In the genomic region with DNA sequence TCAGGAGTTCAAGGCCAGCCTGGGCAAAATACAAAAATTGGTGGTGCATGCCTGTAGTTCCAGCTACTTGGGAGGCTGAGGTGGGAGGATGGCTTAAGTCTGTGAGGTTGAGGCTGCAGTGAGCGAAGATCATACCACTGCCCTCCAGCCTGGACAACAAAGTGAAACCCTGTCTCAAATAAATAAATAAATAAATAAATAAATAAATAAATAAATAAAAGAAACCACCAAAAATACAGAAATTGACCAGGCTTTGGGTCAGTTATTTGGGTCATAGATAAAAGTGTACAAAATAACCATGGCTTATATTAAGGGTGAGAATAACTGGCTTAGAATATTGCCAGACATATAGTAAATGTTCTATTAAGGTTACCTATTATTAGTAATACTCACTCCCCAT, we compare ENCODE assay signal across 30 cellular contexts.
A peak's percentile ranks its signal among the peaks of the same experiment; 100 is the strongest.
DNase-seq lines count a peak whose midpoint lies in the region; ATAC-seq, FAIRE-seq and TF ChIP-seq lines count a peak whose summit lies in the region.
"Had no signal": no experiment of that assay in that cellular context is flagged by ENCODE, and none has a peak within 500 bp of the region (broad histone marks: within the 10 kb centered on the region; RNA-seq: fewer than 3 reads in every experiment).

No MANE protein-coding gene starts in this region.

- intact Hi-C loops in mucosa of descending colon (cut with DNase I, micrococcal nuclease): no loop called here

- no peak overlapping the region for H3K4me3 ChIP-seq in A549
- no peak overlapping the region for H3K4me3 ChIP-seq in HEK293 (ENCODE audit: low read depth, low read length)
- H3K4me3 ChIP-seq in mucosa of descending colon: no peak overlapping the region
- H3K4me3 ChIP-seq: BLaER1; BLaER1 treated with 17β-estradiol and CSF1 and Interleukin-3, amounts not matched to agents 10 nM and 100 nM had no signal

- no peak overlapping the region for H3K27ac ChIP-seq in A549
- no peak overlapping the region for H3K27ac ChIP-seq in HEK293 (ENCODE audit: extremely low read depth, low read depth, low read length)
- H3K27ac ChIP-seq: 22Rv1; BLaER1; BLaER1 treated with 17β-estradiol and CSF1 and Interleukin-3, amounts not matched to agents 10 nM and 100 nM; C4-2B had no signal

- no peaks in the 10 kb centered on the region; the same call in 2 of the 3 replicates for H3K9me3 ChIP-seq in A549
- no peaks in the 10 kb centered on the region for H3K9me3 ChIP-seq in HEK293 (ENCODE audit: control insufficient read depth, insufficient read depth, low read depth, low read length)
- no peaks in the 10 kb centered on the region for H3K9me3 ChIP-seq in mucosa of descending colon
- H3K9me3 ChIP-seq: BE2C, BLaER1, Caco-2 had no signal

- TF ChIP-seq CTCF in A549 (IDR thresholded peaks at IDR 0.05): no peak
- TF ChIP-seq CTCF in HEK293 (tag by site-specific recombination; IDR thresholded peaks at IDR 0.05): no peak
- no peak for TF ChIP-seq CTCF in mucosa of descending colon (IDR thresholded peaks at IDR 0.05)

- CTCF ChIA-PET in A549 (lab: Yijun Ruan, JAX) (interaction anchor here (0.9 kb wide), 1 partner anchor 19 kb away, joined by 3 read pairs; no protein-coding TSS in a partner anchor), HEK293 (lab: Yijun Ruan, JAX) (no interaction called here)

- DNase-seq in A549 (ENCODE audit: low read depth in 1 of 2, low spot score in 1 of 2) (no peak), mucosa of descending colon (no peak), DMS 273 (lab: John Stamatoyannopoulos, UW; ENCODE audit: unreplicated experiment) (no peak)
- DNase-seq: 8988T; ACHN; AML-193; BE2C; C1 segment of cervical spinal cord; Caco-2; Calu3; CD4-positive, alpha-beta memory T cell; CD4-positive, alpha-beta T cell; CD4-positive, CD25-positive, alpha-beta regulatory T cell; CD8-positive, alpha-beta memory T cell; CD8-positive, alpha-beta T cell; COR-L47; DMS 273 treated with DMSO at 0.1 percent for 48 hours; DMS153; DMS53; DMS79; DMS79 treated with DMSO at 0.1 percent for 48 hours; DND-41; EL had no signal

- FAIRE-seq in A549 (lab: Jason Lieb, UNC): no peak
- FAIRE-seq: A204.1, D721Med had no signal

- H3K4me1 ChIP-seq in A549 (no peaks in the 10 kb centered on the region), HEK293 (ENCODE audit: control insufficient read depth, insufficient read depth, low read length) (no peaks in the 10 kb centered on the region), mucosa of descending colon (ENCODE audit: low read depth) (no peaks in the 10 kb centered on the region)
- H3K4me1 ChIP-seq: BE2C, BLaER1, Caco-2 had no signal

- TF ChIP-seq POLR2A in A549 (IDR thresholded peaks at IDR 0.05; ENCODE audit: low read length): no peak

- no peak for TF ChIP-seq RAD21 in A549 (conservative IDR thresholded peaks at IDR 0.05 in 1 of 2, IDR thresholded peaks at IDR 0.05 in 1 of 2)

- POLR2A ChIA-PET in A549 (lab: Yijun Ruan, JAX): no interaction called here
- POLR2A ChIA-PET in HEK293 (lab: Yijun Ruan, JAX): no interaction called here

- no peak for TF ChIP-seq EP300 in A549 (IDR thresholded peaks at IDR 0.05)

- no peaks in the 10 kb centered on the region for H3K36me3 ChIP-seq in HEK293 (ENCODE audit: control insufficient read depth in 2 of 2, insufficient read depth in 1 of 2, low read length in 2 of 2)
- H3K36me3 ChIP-seq in mucosa of descending colon (ENCODE audit: low read depth): no peaks in the 10 kb centered on the region
- H3K36me3 ChIP-seq: BE2C; BLaER1; BLaER1 treated with 17β-estradiol and CSF1 and Interleukin-3, amounts not matched to agents 10 nM and 100 nM had no signal

- no peak overlapping the region for H3K4me2 ChIP-seq in A549
- H3K4me2 ChIP-seq: BLaER1; BLaER1 treated with 17β-estradiol and CSF1 and Interleukin-3, amounts not matched to agents 10 nM and 100 nM had no signal

- 0% methylated on average over 1 of the region's 1 CpG for WGBS in A549 (ENCODE audit: missing lambda C conversion rate)

- ATAC-seq in A549 (no peak), mucosa of descending colon (no peak)
- ATAC-seq: CD8-positive, alpha-beta T cell had no signal

TF ChIP-seq in A549, 52 proteins besides CTCF, POLR2A, EP300 and RAD21:
- TF ChIP-seq, protein P1, sequence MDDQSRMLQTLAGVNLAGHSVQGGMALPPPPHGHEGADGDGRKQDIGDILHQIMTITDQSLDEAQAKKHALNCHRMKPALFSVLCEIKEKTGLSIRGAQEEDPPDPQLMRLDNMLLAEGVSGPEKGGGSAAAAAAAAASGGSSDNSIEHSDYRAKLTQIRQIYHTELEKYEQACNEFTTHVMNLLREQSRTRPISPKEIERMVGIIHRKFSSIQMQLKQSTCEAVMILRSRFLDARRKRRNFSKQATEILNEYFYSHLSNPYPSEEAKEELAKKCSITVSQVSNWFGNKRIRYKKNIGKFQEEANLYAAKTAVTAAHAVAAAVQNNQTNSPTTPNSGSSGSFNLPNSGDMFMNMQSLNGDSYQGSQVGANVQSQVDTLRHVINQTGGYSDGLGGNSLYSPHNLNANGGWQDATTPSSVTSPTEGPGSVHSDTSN (IDR thresholded peaks at IDR 0.05): no peak
- TF ChIP-seq EHMT2 (IDR thresholded peaks at IDR 0.05; ENCODE audit: low read depth): no peak
- TF ChIP-seq ZC3H11A (IDR thresholded peaks at IDR 0.05): peak; percentile 87

TF ChIP-seq in HEK293, 187 proteins besides CTCF, POLR2A, EP300 and RAD21 (continues in another document):
- TF ChIP-seq ZNF558 (tag by site-specific recombination; IDR thresholded peaks at IDR 0.05) (0 out of 2 replicates have a peak, but pooled peaks have one; percentile 50), ZNF654 (tag by site-specific recombination; IDR thresholded peaks at IDR 0.05; ENCODE audit: low read depth) (peak; percentile 24; the same call in 1 of the 2 replicates), ZNF426 (tag by site-specific recombination; IDR thresholded peaks at IDR 0.05) (peak; percentile 55), RBAK (tag by site-specific recombination; IDR thresholded peaks at IDR 0.05) (peak; percentile 15; the same call in 1 of the 2 replicates), ZNF366 (tag by site-specific recombination; conservative IDR thresholded peaks at IDR 0.05) (no peak), ZNF202 (tag by site-specific recombination; IDR thresholded peaks at IDR 0.05; ENCODE audit: borderline replicate concordance) (0 out of 2 replicates have a peak, but pooled peaks have one; percentile 49), ZNF324 (tag by site-specific recombination; IDR thresholded peaks at IDR 0.05) (no peak), ZNF433 (tag by site-specific recombination; IDR thresholded peaks at IDR 0.05; ENCODE audit: low read depth) (0 out of 2 replicates have a peak, but pooled peaks have one; percentile 29)
- TF ChIP-seq, protein P2, sequence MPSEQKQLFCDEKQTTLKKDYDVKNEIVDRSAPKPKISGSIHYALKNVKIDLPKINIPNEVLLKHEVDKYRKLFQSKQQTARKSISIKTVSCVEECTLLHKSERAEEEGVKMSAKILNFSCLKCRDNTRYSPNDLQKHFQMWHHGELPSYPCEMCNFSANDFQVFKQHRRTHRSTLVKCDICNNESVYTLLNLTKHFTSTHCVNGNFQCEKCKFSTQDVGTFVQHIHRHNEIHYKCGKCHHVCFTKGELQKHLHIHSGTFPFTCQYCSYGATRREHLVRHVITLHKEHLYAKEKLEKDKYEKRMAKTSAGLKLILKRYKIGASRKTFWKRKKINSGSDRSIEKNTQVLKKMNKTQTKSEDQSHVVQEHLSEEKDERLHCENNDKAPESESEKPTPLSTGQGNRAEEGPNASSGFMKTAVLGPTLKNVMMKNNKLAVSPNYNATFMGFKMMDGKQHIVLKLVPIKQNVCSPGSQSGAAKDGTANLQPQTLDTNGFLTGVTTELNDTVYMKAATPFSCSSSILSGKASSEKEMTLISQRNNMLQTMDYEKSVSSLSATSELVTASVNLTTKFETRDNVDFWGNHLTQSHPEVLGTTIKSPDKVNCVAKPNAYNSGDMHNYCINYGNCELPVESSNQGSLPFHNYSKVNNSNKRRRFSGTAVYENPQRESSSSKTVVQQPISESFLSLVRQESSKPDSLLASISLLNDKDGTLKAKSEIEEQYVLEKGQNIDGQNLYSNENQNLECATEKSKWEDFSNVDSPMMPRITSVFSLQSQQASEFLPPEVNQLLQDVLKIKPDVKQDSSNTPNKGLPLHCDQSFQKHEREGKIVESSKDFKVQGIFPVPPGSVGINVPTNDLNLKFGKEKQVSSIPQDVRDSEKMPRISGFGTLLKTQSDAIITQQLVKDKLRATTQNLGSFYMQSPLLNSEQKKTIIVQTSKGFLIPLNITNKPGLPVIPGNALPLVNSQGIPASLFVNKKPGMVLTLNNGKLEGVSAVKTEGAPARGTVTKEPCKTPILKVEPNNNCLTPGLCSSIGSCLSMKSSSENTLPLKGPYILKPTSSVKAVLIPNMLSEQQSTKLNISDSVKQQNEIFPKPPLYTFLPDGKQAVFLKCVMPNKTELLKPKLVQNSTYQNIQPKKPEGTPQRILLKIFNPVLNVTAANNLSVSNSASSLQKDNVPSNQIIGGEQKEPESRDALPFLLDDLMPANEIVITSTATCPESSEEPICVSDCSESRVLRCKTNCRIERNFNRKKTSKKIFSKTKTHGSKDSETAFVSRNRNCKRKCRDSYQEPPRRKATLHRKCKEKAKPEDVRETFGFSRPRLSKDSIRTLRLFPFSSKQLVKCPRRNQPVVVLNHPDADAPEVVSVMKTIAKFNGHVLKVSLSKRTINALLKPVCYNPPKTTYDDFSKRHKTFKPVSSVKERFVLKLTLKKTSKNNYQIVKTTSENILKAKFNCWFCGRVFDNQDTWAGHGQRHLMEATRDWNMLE (tag by site-specific recombination; conservative IDR thresholded peaks at IDR 0.05; ENCODE audit: low read depth): peak; percentile 72
